ENCODE assay signal across 8 cellular contexts in genomic region chr17:55437165-55437605, GRCh38. TPM values are rescaled to one million over a fixed set of nuclear protein-coding genes. Genes with fewer than 3 reads are reported as not detected.
A peak's percentile ranks its signal among the peaks of the same experiment; 100 is the strongest.
DNase-seq lines count a peak whose midpoint lies in the region; ATAC-seq, FAIRE-seq and TF ChIP-seq lines count a peak whose summit lies in the region.

No MANE protein-coding gene starts in this region.

- H3K4me3 ChIP-seq in GM12878 (peak overlapping the region; percentile 36), BE2C (ENCODE audit: low read depth, low read length) (no peak overlapping the region), sigmoid colon (no peak overlapping the region)

- TF ChIP-seq CTCF in GM20000 (IDR thresholded peaks at IDR 0.05; ENCODE audit: extremely low read depth, missing control alignments) (no peak), GM12878 (IDR thresholded peaks at IDR 0.05 in 2 of 3, conservative IDR thresholded peaks at IDR 0.05 in 1 of 3; ENCODE audit: control insufficient read depth in 2 of 3, extremely low read depth in 1 of 3, insufficient read depth in 1 of 3, low read depth in 3 of 3, low read length in 3 of 3) (no peak), BE2C (IDR thresholded peaks at IDR 0.05; ENCODE audit: low read depth, low read length) (no peak), sigmoid colon (IDR thresholded peaks at IDR 0.05) (no peak)

- H2AFZ ChIP-seq in GM12878 (ENCODE audit: control insufficient read depth, low read depth, low read length): no peak overlapping the region; the same call in 1 of the 2 replicates

- POLR2A ChIA-PET in GM12878 (lab: Charles Lee): interaction anchor here (0.7 to 6.6 kb wide), 5 partner anchors 9 to 16 kb away, joined by 3 to 106 read pairs (median 6); partner anchors contain the start of gene MMD

- peak overlapping the region; percentile 86 for H3K4me2 ChIP-seq in GM12878 (ENCODE audit: control insufficient read depth, insufficient read depth)

- CTCF ChIA-PET in GM12878 (lab: Yijun Ruan, JAX): interaction anchor here (0.6 to 1.9 kb wide), 7 partner anchors 12 to 81 kb away, joined by 3 to 9 read pairs (median 5); partner anchors contain the start of gene MMD

- ATAC-seq in HG03175 (IDR thresholded peaks at IDR 0.05; ENCODE audit: unreplicated experiment) (peak; percentile 80), GM12878 (peak; percentile 71)

- RAD21 ChIA-PET in GM12878 (lab: Charles Lee; ENCODE audit: unreplicated experiment): interaction anchor here (1.0 to 6.4 kb wide), 6 partner anchors 9 to 77 kb away, joined by 4 to 99 read pairs (median 10); partner anchors contain the start of gene MMD

- WGBS in GM12878 (ENCODE audit: insufficient coverage, insufficient replicate concordance, low lambda C conversion rate, missing lambda C conversion rate): 0% methylated on average over 5 of the region's 5 CpGs
- WGBS in sigmoid colon, 2 donors: 42 to 78% methylated on average over 5 of the region's 5 CpGs

- H3K9ac ChIP-seq in GM12878 (ENCODE audit: control insufficient read depth, insufficient read depth, low read length): peak overlapping the region; percentile 25; the same call in 1 of the 2 replicates

- H3K27me3 ChIP-seq in GM12878 (replicated peaks in 1 of 2; ENCODE audit: control insufficient read depth in 2 of 2, insufficient read depth in 2 of 2, low read length in 1 of 2) (no peaks in the 10 kb centered on the region), BE2C (no peaks in the 10 kb centered on the region), sigmoid colon (no peaks in the 10 kb centered on the region)

- no peak for DNase-seq in GM12891 (ENCODE audit: insufficient read length, low spot score)
- DNase-seq in GM20000 (ENCODE audit: low spot score): peak; percentile 69
- DNase-seq in GM12878 (ENCODE audit: low read depth, low spot score): peak; percentile 93
- no peak for DNase-seq in SHP77 (lab: John Stamatoyannopoulos, UW)
- DNase-seq in BE2C: no peak
- no peak for DNase-seq in sigmoid colon
- no peak for DNase-seq in ACHN

- TF ChIP-seq EP300 in GM12878 (IDR thresholded peaks at IDR 0.05; ENCODE audit: borderline replicate concordance in 1 of 2, control insufficient read depth in 1 of 2, low read depth in 2 of 2, low read length in 2 of 2) (peak; percentile 4 to 70; a peak in 2 of 4 replicates), sigmoid colon (IDR thresholded peaks at IDR 0.05) (no peak)

- SMC1A ChIA-PET in GM12878 (lab: Charles Lee; ENCODE audit: uncharacterized antibody, unreplicated experiment): interaction anchor here (0.7 to 17.7 kb wide), 11 partner anchors 9 to 89 kb away, joined by 3 to 359 read pairs (median 4); partner anchors contain the start of gene MMD

- no peaks in the 10 kb centered on the region for H3K36me3 ChIP-seq in GM12878 (ENCODE audit: control insufficient read depth in 2 of 2, insufficient read depth in 2 of 2, low read length in 1 of 2)
- no peaks in the 10 kb centered on the region for H3K36me3 ChIP-seq in BE2C
- no peaks in the 10 kb centered on the region for H3K36me3 ChIP-seq in sigmoid colon

- H3K27ac ChIP-seq in GM12878 (ENCODE audit: control insufficient read depth, insufficient read depth) (peak overlapping the region; percentile 72), sigmoid colon (peak overlapping the region in 2 of 4 donors; percentile 6 to 42)

- H3K4me1 ChIP-seq in GM12878 (ENCODE audit: control insufficient read depth, insufficient read depth, low read length) (peaks cover 23% of the 10 kb centered on the region), BE2C (peaks cover 28% of the 10 kb centered on the region), sigmoid colon (peaks cover 0 to 43% (median 42%) of the 10 kb centered on the region in 4 donors)

- H3K9me3 ChIP-seq in GM12878 (replicated peaks; ENCODE audit: control insufficient read depth, insufficient read depth, low read length) (no peaks in the 10 kb centered on the region), BE2C (no peaks in the 10 kb centered on the region), sigmoid colon (no peaks in the 10 kb centered on the region)

- in situ Hi-C loops in GM12878 (cut with MboI) (no loop called here), ACHN (cut with HindIII; ENCODE audit: low pct_ligation_motif_present, low pct_unique_long_range_greater_than_20kb, low sequenced_read_pairs) (no loop called here)

- FAIRE-seq in GM12891 (lab: Jason Lieb, UNC) (peak; percentile 61), GM12878 (lab: Jason Lieb, UNC) (peak; percentile 92)

- TF ChIP-seq POLR2A in GM12891 (IDR thresholded peaks at IDR 0.05; ENCODE audit: low read depth, low read length): no peak
- no peak for TF ChIP-seq POLR2A in GM12878 (IDR thresholded peaks at IDR 0.05; ENCODE audit: low read depth, low read length)
- no peak for TF ChIP-seq POLR2A in sigmoid colon (IDR thresholded peaks at IDR 0.05)

- TF ChIP-seq RAD21 in GM12878 (IDR thresholded peaks at IDR 0.05; ENCODE audit: insufficient read depth, low read depth, low read length): peak; percentile 25; the same call in 1 of the 2 replicates

- intact Hi-C loops in GM12878 (cut with micrococcal nuclease; ENCODE audit: unreplicated experiment) (loop anchor here (1.0 to 5.0 kb wide), 4 partner anchors 10 to 75 kb away; partner anchors contain the start of gene SMIM36), sigmoid colon (cut with DNase I) (loop anchor here (5.0 kb wide), 1 partner anchor 285 kb away; the partner anchor contains the start of gene TMEM100)

- no TSS peak for BruUV-seq in GM12878 (replicated peaks; lab: Mats Ljungman, UMichigan)

- H3K79me2 ChIP-seq in GM12878 (ENCODE audit: control insufficient read depth, insufficient read depth, low read length): no peaks in the 10 kb centered on the region

- H4K20me1 ChIP-seq in GM12878 (ENCODE audit: control insufficient read depth, insufficient read depth): no peaks in the 10 kb centered on the region

TF ChIP-seq in GM12891, 5 proteins besides CTCF, POLR2A, EP300 and RAD21:
- TF ChIP-seq PAX5 (IDR thresholded peaks at IDR 0.05; ENCODE audit: insufficient read depth, low read length, severe bottlenecking) (no peak), TAF1 (IDR thresholded peaks at IDR 0.05; ENCODE audit: low read depth, low read length) (no peak), SPI1 (IDR thresholded peaks at IDR 0.05; ENCODE audit: low read depth, low read length) (peak; percentile 44), POU2F2 (IDR thresholded peaks at IDR 0.05; ENCODE audit: low read depth, low read length) (peak; percentile 79), POLR2AphosphoS5 (IDR thresholded peaks at IDR 0.05; ENCODE audit: low read depth, low read length) (no peak)

TF ChIP-seq in GM12878, 131 proteins besides CTCF, POLR2A, EP300 and RAD21 (continues in another document):
- TF ChIP-seq KDM1A (IDR thresholded peaks at IDR 0.05; ENCODE audit: borderline replicate concordance) (no peak), NR2F1 (conservative IDR thresholded peaks at IDR 0.05) (peak; percentile 61), TCF7 (IDR thresholded peaks at IDR 0.05; ENCODE audit: borderline replicate concordance) (no peak; the same call in 1 of the 2 replicates), NR2C2 (IDR thresholded peaks at IDR 0.05; ENCODE audit: borderline replicate concordance, control insufficient read depth, insufficient read length, low read depth) (no peak), PKNOX1 (IDR thresholded peaks at IDR 0.05) (no peak), MXI1 (IDR thresholded peaks at IDR 0.05; ENCODE audit: low read depth, low read length) (peak; percentile 23; the same call in 1 of the 2 replicates), ATF3 (IDR thresholded peaks at IDR 0.05; ENCODE audit: borderline replicate concordance, extremely low read depth, low read depth, low read length) (no peak), CHD1 (IDR thresholded peaks at IDR 0.05; ENCODE audit: low read depth, low read length) (0 out of 2 replicates have a peak, but pooled peaks have one; percentile 25), ZBED1 (IDR thresholded peaks at IDR 0.05; ENCODE audit: borderline replicate concordance) (no peak), SMAD5 (IDR thresholded peaks at IDR 0.05; ENCODE audit: low read depth) (no peak), RELA (IDR thresholded peaks at IDR 0.05; ENCODE audit: borderline replicate concordance, partially characterized antibody) (peak; percentile 68), TCF12 (IDR thresholded peaks at IDR 0.05; ENCODE audit: low read depth, low read length) (peak; percentile 78; the same call in 1 of the 2 replicates)

RNA-seq across cellular contexts. Expression of gene MMD, which starts 15.6 kb away (rescaled TPM):
- 7.0 TPM for polyA plus RNA-seq in GM12891 (2012; ENCODE audit: low read depth, missing spikeins)
- 88.8 and 95.5 TPM in 2 replicates for total RNA-seq in GM12878 (2013; cell fraction: nucleolus; rRNA removed)
- 22.6 and 28.8 TPM in 2 replicates for total RNA-seq in GM12878 (2014; rRNA removed)
- 18.6 and 20.6 TPM in 2 replicates for total RNA-seq in GM12878 (2014; rRNA removed; fragmentation: Illumina TruSeq; extraction: Trizol)
- 24.2 and 25.2 TPM in 2 replicates for total RNA-seq in GM12878 (2021)
- 5.1 TPM for polyA plus RNA-seq in GM12878 (2011; ENCODE audit: low read depth)
- 46.7 and 53.5 TPM in 2 replicates for polyA plus RNA-seq in GM12878 (2011; rRNA removed)
- polyA plus RNA-seq in GM12878 (2011; cell fraction: cytosol; rRNA removed): 19.0 and 23.0 TPM in 2 replicates
- 23.6 and 27.5 TPM in 2 replicates for polyA plus RNA-seq in GM12878 (2011; cell fraction: nucleus; rRNA removed)
- 9.9 and 10.8 TPM in 2 replicates for polyA plus RNA-seq in GM12878 (2012)
- 22.1 and 29.2 TPM in 2 replicates for polyA plus RNA-seq in GM12878 (2014; fragmentation: Illumina TruSeq; extraction: Trizol)
- polyA plus RNA-seq in GM12878 (2014; fragmentation: Nextera tagmentation; extraction: Ambion mirVana): 10 to 100 TPM in 1 of 2 experiments, 1 to 10 TPM in 1; 8.0 to 12.1 TPM
- 20.3 and 22.8 TPM in 2 replicates for polyA plus RNA-seq in GM12878 (2014; rRNA removed)
- 10 to 100 TPM; 23.0 to 24.0 TPM for polyA plus RNA-seq in GM12878 (2016; fragmentation: Nextera tagmentation; extraction: Ambion mirVana)
- 22.3 and 29.7 TPM in 2 replicates for polyA minus RNA-seq in GM12878 (2011; rRNA and poly(A)+ RNA removed)
- 10.5 and 12.4 TPM in 2 replicates for polyA minus RNA-seq in GM12878 (2011; cell fraction: cytosol; rRNA and poly(A)+ RNA removed)
- polyA minus RNA-seq in GM12878 (2011; cell fraction: nucleus; rRNA and poly(A)+ RNA removed): 27.1 and 30.5 TPM in 2 replicates
- 27.3 TPM for polyA plus RNA-seq in BE2C (2012; ENCODE audit: insufficient read depth, insufficient read length, low read depth)
- total RNA-seq in sigmoid colon: 10 to 100 TPM; 26.9 to 51.3 (median 34.6) TPM
- polyA plus RNA-seq in sigmoid colon: 10 to 100 TPM; 12.0 to 17.8 (median 17.0) TPM

Comparison
In these comparisons a context has a peak if more than half of its experiments do, and no peak if none do; other contexts are left out.
1. DNase-seq: peak in GM20000 (single experiment) and GM12878 (single experiment); none in GM12891 (single experiment), SHP77 (0 of 2), BE2C (single experiment), sigmoid colon (single experiment) and ACHN (single experiment).